In the genomic region with DNA sequence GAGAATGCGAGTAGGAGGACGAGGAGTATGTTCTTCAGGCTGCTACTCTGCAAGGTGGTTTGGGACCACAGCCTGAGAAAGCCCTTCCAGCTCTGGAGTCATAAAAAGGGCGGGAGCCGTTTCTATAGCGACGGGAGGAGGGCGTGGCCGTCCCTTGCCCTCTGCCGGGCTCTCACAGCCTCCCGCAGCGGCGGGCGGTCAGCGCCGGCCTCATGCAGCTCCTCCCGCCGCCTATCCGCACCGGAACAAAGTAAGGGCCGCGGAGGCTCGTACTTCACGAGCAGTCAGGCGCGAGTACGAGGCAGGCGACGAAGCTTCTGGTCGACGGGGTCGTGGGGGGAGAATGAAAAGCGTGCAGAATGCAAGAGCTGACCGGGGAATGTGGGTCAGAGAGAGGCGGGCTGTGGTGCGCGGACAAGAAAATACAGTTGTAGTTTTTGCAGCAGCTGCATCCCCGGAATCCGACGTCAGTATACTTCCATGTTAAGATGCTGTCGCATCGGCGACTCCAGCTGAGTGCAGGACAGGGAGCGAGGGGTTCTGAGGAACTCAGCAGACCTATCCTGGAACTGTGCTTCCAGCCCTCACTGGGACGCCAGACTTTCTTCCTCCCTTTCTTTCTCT, we compare ENCODE assay signal across 1 cellular context.
TF ChIP-seq lines count a peak whose summit lies in the region.

A gene with protein sequence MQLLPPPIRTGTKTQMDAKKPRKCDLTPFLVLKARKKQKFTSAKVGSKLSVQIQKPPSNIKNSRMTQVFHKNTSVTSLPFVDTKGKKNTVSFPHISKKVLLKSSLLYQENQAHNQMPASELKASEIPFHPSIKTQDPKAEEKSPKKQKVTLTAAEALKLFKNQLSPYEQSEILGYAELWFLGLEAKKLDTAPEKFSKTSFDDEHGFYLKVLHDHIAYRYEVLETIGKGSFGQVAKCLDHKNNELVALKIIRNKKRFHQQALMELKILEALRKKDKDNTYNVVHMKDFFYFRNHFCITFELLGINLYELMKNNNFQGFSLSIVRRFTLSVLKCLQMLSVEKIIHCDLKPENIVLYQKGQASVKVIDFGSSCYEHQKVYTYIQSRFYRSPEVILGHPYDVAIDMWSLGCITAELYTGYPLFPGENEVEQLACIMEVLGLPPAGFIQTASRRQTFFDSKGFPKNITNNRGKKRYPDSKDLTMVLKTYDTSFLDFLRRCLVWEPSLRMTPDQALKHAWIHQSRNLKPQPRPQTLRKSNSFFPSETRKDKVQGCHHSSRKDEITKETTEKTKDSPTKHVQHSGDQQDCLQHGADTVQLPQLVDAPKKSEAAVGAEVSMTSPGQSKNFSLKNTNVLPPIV (plus strand): TSS at position 175 of the 624 bp plus-strand sequence. CDS start 38 bp downstream, at position 213.

TF ChIP-seq in K562, 482 proteins besides CTCF, POLR2A, EP300 and RAD21 (continued from another document and continues in another):
- TF ChIP-seq, protein P1, sequence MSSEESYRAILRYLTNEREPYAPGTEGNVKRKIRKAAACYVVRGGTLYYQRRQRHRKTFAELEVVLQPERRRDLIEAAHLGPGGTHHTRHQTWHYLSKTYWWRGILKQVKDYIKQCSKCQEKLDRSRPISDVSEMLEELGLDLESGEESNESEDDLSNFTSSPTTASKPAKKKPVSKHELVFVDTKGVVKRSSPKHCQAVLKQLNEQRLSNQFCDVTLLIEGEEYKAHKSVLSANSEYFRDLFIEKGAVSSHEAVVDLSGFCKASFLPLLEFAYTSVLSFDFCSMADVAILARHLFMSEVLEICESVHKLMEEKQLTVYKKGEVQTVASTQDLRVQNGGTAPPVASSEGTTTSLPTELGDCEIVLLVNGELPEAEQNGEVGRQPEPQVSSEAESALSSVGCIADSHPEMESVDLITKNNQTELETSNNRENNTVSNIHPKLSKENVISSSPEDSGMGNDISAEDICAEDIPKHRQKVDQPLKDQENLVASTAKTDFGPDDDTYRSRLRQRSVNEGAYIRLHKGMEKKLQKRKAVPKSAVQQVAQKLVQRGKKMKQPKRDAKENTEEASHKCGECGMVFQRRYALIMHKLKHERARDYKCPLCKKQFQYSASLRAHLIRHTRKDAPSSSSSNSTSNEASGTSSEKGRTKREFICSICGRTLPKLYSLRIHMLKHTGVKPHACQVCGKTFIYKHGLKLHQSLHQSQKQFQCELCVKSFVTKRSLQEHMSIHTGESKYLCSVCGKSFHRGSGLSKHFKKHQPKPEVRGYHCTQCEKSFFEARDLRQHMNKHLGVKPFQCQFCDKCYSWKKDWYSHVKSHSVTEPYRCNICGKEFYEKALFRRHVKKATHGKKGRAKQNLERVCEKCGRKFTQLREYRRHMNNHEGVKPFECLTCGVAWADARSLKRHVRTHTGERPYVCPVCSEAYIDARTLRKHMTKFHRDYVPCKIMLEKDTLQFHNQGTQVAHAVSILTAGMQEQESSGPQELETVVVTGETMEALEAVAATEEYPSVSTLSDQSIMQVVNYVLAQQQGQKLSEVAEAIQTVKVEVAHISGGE (CRISPR knock-in tag; IDR thresholded peaks at IDR 0.05), result 0 out of 6 replicates have a peak, but pooled peaks of 1 of the 3 experiments have one; percentile 27
- TF ChIP-seq JUNB (CRISPR knock-in tag; conservative IDR thresholded peaks at IDR 0.05) (no peak), STAT5A (IDR thresholded peaks at IDR 0.05; ENCODE audit: borderline replicate concordance, low read length) (no peak), ZNF253 (CRISPR knock-in tag; conservative IDR thresholded peaks at IDR 0.05) (no peak), MXI1 (IDR thresholded peaks at IDR 0.05; ENCODE audit: low read depth, low read length) (peak; percentile 53; the same call in 1 of the 2 replicates), ZNF717 (CRISPR knock-in tag; IDR thresholded peaks at IDR 0.05) (no peak), CBX1 (IDR thresholded peaks at IDR 0.05; ENCODE audit: low read depth) (no peak), DPF2 (IDR thresholded peaks at IDR 0.05) (no peak), ZKSCAN8 (CRISPR knock-in tag; IDR thresholded peaks at IDR 0.05) (no peak), ZNF583 (CRISPR knock-in tag; IDR thresholded peaks at IDR 0.05) (no peak), ZBTB8A (IDR thresholded peaks at IDR 0.05; ENCODE audit: partially characterized antibody) (no peak), POLR2AphosphoS2 (IDR thresholded peaks at IDR 0.05; ENCODE audit: low read length) (no peak; the same call in 1 of the 2 replicates), BCOR (IDR thresholded peaks at IDR 0.05) (peak; percentile 9; the same call in 1 of the 2 replicates), RFX1 (IDR thresholded peaks at IDR 0.05) (peak; percentile 91), MAFF (IDR thresholded peaks at IDR 0.05; ENCODE audit: low read length) (no peak), NELFE (IDR thresholded peaks at IDR 0.05; ENCODE audit: insufficient read depth, insufficient read length) (no peak), NRF1 (conservative IDR thresholded peaks at IDR 0.05 in 1 of 2, IDR thresholded peaks at IDR 0.05 in 1 of 2) (peak; percentile 28 to 36; a peak in 2 of 4 replicates), RBFOX2 (IDR thresholded peaks at IDR 0.05; ENCODE audit: low read depth, low read length) (peak; percentile 63), SRSF1 (IDR thresholded peaks at IDR 0.05; ENCODE audit: low read depth, low read length) (no peak), FOXM1 (IDR thresholded peaks at IDR 0.05; ENCODE audit: low read depth) (no peak), FOXM1 (CRISPR knock-in tag; IDR thresholded peaks at IDR 0.05; ENCODE audit: low read depth) (no peak), POLR2G (IDR thresholded peaks at IDR 0.05; ENCODE audit: low read depth, low read length) (peak; percentile 82), GABPB2 (CRISPR knock-in tag; conservative IDR thresholded peaks at IDR 0.05) (no peak), CCAR2 (IDR thresholded peaks at IDR 0.05; ENCODE audit: low read depth, low read length) (no peak), GABPA (tag; conservative IDR thresholded peaks at IDR 0.05; ENCODE audit: low read depth) (0 out of 2 replicates have a peak, but pooled peaks have one; percentile 16), CXXC5 (CRISPR knock-in tag; IDR thresholded peaks at IDR 0.05) (peak; percentile 78)
- TF ChIP-seq, protein P2, sequence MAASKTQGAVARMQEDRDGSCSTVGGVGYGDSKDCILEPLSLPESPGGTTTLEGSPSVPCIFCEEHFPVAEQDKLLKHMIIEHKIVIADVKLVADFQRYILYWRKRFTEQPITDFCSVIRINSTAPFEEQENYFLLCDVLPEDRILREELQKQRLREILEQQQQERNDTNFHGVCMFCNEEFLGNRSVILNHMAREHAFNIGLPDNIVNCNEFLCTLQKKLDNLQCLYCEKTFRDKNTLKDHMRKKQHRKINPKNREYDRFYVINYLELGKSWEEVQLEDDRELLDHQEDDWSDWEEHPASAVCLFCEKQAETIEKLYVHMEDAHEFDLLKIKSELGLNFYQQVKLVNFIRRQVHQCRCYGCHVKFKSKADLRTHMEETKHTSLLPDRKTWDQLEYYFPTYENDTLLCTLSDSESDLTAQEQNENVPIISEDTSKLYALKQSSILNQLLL (CRISPR knock-in tag; IDR thresholded peaks at IDR 0.05; ENCODE audit: borderline replicate concordance), result no peak
- TF ChIP-seq, protein P3, sequence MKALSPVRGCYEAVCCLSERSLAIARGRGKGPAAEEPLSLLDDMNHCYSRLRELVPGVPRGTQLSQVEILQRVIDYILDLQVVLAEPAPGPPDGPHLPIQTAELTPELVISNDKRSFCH (CRISPR knock-in tag; IDR thresholded peaks at IDR 0.05), result no peak
- TF ChIP-seq, protein P3 (tag; IDR thresholded peaks at IDR 0.05), result 0 out of 2 replicates have a peak, but pooled peaks have one; percentile 43
- TF ChIP-seq, protein P4, sequence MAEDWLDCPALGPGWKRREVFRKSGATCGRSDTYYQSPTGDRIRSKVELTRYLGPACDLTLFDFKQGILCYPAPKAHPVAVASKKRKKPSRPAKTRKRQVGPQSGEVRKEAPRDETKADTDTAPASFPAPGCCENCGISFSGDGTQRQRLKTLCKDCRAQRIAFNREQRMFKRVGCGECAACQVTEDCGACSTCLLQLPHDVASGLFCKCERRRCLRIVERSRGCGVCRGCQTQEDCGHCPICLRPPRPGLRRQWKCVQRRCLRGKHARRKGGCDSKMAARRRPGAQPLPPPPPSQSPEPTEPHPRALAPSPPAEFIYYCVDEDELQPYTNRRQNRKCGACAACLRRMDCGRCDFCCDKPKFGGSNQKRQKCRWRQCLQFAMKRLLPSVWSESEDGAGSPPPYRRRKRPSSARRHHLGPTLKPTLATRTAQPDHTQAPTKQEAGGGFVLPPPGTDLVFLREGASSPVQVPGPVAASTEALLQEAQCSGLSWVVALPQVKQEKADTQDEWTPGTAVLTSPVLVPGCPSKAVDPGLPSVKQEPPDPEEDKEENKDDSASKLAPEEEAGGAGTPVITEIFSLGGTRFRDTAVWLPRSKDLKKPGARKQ (CRISPR knock-in tag; IDR thresholded peaks at IDR 0.05), result peak; percentile 72; the same call in 1 of the 2 replicates
- TF ChIP-seq, protein P5, sequence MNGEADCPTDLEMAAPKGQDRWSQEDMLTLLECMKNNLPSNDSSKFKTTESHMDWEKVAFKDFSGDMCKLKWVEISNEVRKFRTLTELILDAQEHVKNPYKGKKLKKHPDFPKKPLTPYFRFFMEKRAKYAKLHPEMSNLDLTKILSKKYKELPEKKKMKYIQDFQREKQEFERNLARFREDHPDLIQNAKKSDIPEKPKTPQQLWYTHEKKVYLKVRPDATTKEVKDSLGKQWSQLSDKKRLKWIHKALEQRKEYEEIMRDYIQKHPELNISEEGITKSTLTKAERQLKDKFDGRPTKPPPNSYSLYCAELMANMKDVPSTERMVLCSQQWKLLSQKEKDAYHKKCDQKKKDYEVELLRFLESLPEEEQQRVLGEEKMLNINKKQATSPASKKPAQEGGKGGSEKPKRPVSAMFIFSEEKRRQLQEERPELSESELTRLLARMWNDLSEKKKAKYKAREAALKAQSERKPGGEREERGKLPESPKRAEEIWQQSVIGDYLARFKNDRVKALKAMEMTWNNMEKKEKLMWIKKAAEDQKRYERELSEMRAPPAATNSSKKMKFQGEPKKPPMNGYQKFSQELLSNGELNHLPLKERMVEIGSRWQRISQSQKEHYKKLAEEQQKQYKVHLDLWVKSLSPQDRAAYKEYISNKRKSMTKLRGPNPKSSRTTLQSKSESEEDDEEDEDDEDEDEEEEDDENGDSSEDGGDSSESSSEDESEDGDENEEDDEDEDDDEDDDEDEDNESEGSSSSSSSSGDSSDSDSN (IDR thresholded peaks at IDR 0.05; ENCODE audit: borderline replicate concordance in 1 of 2, low read depth in 2 of 2, low read length in 2 of 2), result peak in 1 of 2 experiments; percentile 66; a peak in 1 of 4 replicates
- TF ChIP-seq, protein P6, sequence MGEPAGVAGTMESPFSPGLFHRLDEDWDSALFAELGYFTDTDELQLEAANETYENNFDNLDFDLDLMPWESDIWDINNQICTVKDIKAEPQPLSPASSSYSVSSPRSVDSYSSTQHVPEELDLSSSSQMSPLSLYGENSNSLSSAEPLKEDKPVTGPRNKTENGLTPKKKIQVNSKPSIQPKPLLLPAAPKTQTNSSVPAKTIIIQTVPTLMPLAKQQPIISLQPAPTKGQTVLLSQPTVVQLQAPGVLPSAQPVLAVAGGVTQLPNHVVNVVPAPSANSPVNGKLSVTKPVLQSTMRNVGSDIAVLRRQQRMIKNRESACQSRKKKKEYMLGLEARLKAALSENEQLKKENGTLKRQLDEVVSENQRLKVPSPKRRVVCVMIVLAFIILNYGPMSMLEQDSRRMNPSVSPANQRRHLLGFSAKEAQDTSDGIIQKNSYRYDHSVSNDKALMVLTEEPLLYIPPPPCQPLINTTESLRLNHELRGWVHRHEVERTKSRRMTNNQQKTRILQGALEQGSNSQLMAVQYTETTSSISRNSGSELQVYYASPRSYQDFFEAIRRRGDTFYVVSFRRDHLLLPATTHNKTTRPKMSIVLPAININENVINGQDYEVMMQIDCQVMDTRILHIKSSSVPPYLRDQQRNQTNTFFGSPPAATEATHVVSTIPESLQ (CRISPR knock-in tag; IDR thresholded peaks at IDR 0.05), result no peak
- TF ChIP-seq, protein P7, sequence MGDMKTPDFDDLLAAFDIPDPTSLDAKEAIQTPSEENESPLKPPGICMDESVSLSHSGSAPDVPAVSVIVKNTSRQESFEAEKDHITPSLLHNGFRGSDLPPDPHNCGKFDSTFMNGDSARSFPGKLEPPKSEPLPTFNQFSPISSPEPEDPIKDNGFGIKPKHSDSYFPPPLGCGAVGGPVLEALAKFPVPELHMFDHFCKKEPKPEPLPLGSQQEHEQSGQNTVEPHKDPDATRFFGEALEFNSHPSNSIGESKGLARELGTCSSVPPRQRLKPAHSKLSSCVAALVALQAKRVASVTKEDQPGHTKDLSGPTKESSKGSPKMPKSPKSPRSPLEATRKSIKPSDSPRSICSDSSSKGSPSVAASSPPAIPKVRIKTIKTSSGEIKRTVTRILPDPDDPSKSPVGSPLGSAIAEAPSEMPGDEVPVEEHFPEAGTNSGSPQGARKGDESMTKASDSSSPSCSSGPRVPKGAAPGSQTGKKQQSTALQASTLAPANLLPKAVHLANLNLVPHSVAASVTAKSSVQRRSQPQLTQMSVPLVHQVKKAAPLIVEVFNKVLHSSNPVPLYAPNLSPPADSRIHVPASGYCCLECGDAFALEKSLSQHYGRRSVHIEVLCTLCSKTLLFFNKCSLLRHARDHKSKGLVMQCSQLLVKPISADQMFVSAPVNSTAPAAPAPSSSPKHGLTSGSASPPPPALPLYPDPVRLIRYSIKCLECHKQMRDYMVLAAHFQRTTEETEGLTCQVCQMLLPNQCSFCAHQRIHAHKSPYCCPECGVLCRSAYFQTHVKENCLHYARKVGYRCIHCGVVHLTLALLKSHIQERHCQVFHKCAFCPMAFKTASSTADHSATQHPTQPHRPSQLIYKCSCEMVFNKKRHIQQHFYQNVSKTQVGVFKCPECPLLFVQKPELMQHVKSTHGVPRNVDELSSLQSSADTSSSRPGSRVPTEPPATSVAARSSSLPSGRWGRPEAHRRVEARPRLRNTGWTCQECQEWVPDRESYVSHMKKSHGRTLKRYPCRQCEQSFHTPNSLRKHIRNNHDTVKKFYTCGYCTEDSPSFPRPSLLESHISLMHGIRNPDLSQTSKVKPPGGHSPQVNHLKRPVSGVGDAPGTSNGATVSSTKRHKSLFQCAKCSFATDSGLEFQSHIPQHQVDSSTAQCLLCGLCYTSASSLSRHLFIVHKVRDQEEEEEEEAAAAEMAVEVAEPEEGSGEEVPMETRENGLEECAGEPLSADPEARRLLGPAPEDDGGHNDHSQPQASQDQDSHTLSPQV (IDR thresholded peaks at IDR 0.05), result peak; percentile 54; the same call in 1 of the 2 replicates
- TF ChIP-seq, protein P8, sequence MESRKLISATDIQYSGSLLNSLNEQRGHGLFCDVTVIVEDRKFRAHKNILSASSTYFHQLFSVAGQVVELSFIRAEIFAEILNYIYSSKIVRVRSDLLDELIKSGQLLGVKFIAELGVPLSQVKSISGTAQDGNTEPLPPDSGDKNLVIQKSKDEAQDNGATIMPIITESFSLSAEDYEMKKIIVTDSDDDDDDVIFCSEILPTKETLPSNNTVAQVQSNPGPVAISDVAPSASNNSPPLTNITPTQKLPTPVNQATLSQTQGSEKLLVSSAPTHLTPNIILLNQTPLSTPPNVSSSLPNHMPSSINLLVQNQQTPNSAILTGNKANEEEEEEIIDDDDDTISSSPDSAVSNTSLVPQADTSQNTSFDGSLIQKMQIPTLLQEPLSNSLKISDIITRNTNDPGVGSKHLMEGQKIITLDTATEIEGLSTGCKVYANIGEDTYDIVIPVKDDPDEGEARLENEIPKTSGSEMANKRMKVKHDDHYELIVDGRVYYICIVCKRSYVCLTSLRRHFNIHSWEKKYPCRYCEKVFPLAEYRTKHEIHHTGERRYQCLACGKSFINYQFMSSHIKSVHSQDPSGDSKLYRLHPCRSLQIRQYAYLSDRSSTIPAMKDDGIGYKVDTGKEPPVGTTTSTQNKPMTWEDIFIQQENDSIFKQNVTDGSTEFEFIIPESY (CRISPR knock-in tag; IDR thresholded peaks at IDR 0.05), result peak; percentile 74
